21 cellular contexts compared by ENCODE assay signal in genomic region chr18:67278984-67279383, GRCh38.
"Had no signal": no experiment of that assay in that cellular context is flagged by ENCODE, and none has a peak within 500 bp of the region (broad histone marks: within the 10 kb centered on the region; RNA-seq: fewer than 3 reads in every experiment).

No MANE protein-coding gene starts in this region.

- H3K4me3 ChIP-seq: colonic mucosa, hepatocyte, left ventricle myocardium inferior, lower lobe of right lung, ovary, right atrium auricular region, sigmoid colon, skin epidermis, uterus had no signal

- H3K9me3 ChIP-seq: colonic mucosa, left ventricle myocardium inferior, lower lobe of right lung, ovary, right atrium auricular region, sigmoid colon, uterus had no signal

- H3K36me3 ChIP-seq: colonic mucosa, left ventricle myocardium inferior, lower lobe of right lung, ovary, right atrium auricular region, sigmoid colon, uterus had no signal

- H3K4me2 ChIP-seq: hepatocyte had no signal

- H3K27ac Mint-ChIP-seq: memory B cell, mesothelial cell of epicardium, natural killer cell had no signal

- H3K27ac ChIP-seq: colonic mucosa, hepatocyte, left ventricle myocardium inferior, lower lobe of right lung, ovary, right atrium auricular region, sigmoid colon, skin epidermis, uterus had no signal

- H3K9me3 Mint-ChIP-seq: memory B cell, mesothelial cell of epicardium, neural crest cell had no signal

- H3K36me3 Mint-ChIP-seq: memory B cell, mesothelial cell of epicardium, natural killer cell had no signal

- DNase-seq: colonic mucosa; dermis blood vessel endothelial cell; foreskin fibroblast; head of caudate nucleus; kidney; left cardiac atrium; left ventricle myocardium inferior; lower lobe of right lung; natural killer cell; ovary; sigmoid colon; stimulated activated CD4-positive, alpha-beta T cell treated with anti-CD3 and anti-CD28 coated beads, Interleukin-12 subunit alpha, Interleukin-12 subunit beta, amount 100 ng/mL, for 4 hours; stimulated activated naive CD4-positive, alpha-beta T cell treated with Interleukin-2 at 50 U/mL for 16 hours; trophoblast cell; uterus had no signal

- FAIRE-seq: kidney had no signal

- H3K27me3 Mint-ChIP-seq: memory B cell had no signal

- H3K4me1 ChIP-seq: colonic mucosa, left ventricle myocardium inferior, lower lobe of right lung, right atrium auricular region, sigmoid colon, uterus had no signal

- H3K79me2 ChIP-seq: hepatocyte had no signal

- H3K4me1 Mint-ChIP-seq: memory B cell, natural killer cell, neural crest cell had no signal

- H3K4me3 Mint-ChIP-seq: memory B cell, mesothelial cell of epicardium, natural killer cell, neural crest cell had no signal

- ATAC-seq: left cardiac atrium, lower lobe of right lung, natural killer cell had no signal

- H3K27me3 ChIP-seq: colonic mucosa, hepatocyte, ovary, right atrium auricular region, sigmoid colon, uterus had no signal

- H2AFZ ChIP-seq: hepatocyte had no signal
